ENCODE assay signal across 25 cellular contexts in genomic region chr2:120415060-120415459, GRCh38.
"Had no signal": no experiment of that assay in that cellular context is flagged by ENCODE, and none has a peak within 500 bp of the region (broad histone marks: within the 10 kb centered on the region; RNA-seq: fewer than 3 reads in every experiment).

No MANE protein-coding gene starts in this region.

- H3K4me3 ChIP-seq: colonic mucosa, coronary artery, dorsolateral prefrontal cortex, esophagus muscularis mucosa, esophagus squamous epithelium, gastrocnemius medialis, gastroesophageal sphincter, heart left ventricle, hepatocyte had no signal

- H3K27ac ChIP-seq: colonic mucosa, coronary artery, dorsolateral prefrontal cortex, epithelial cell of prostate, esophagus muscularis mucosa, esophagus squamous epithelium, foreskin keratinocyte, gastrocnemius medialis, gastroesophageal sphincter, heart left ventricle, hepatocyte had no signal

- FAIRE-seq: colon, endometrium, endothelial cell of umbilical vein had no signal

- H3K9me3 ChIP-seq: colonic mucosa, esophagus squamous epithelium, gastrocnemius medialis had no signal

- H3K4me1 ChIP-seq: colonic mucosa, esophagus muscularis mucosa, esophagus squamous epithelium, foreskin keratinocyte, gastroesophageal sphincter had no signal

- H3K27me3 ChIP-seq: colonic mucosa, dorsolateral prefrontal cortex, esophagus muscularis mucosa, gastrocnemius medialis, gastroesophageal sphincter, heart left ventricle, hepatocyte had no signal

- H3K79me2 ChIP-seq: hepatocyte had no signal

- H3K36me3 ChIP-seq: colonic mucosa, esophagus muscularis mucosa, esophagus squamous epithelium, gastrocnemius medialis, gastroesophageal sphincter, heart left ventricle had no signal

- H2AFZ ChIP-seq: hepatocyte had no signal

- H3K4me2 ChIP-seq: hepatocyte had no signal

- DNase-seq: colonic mucosa; cortex of kidney; dermis blood vessel endothelial cell; effector CD4-positive, alpha-beta T cell; effector CD8-positive, alpha-beta T cell; effector memory CD4-positive, alpha-beta T cell; effector memory CD8-positive, alpha-beta T cell; erythroblast; esophagus squamous epithelium; foreskin fibroblast; foreskin keratinocyte; foreskin melanocyte; gastrocnemius medialis; glutamatergic neuron; heart left ventricle had no signal

- ATAC-seq: effector memory CD8-positive, alpha-beta T cell; esophagus mucosa; foreskin keratinocyte; gastrocnemius medialis; gastroesophageal sphincter; heart left ventricle had no signal
